ENCODE assay signal across 8 cellular contexts in genomic region chr20:43187476-43188233, GRCh38. TPM values are rescaled to one million over a fixed set of nuclear protein-coding genes. Genes with fewer than 3 reads are reported as not detected.
DNase-seq lines count a peak whose midpoint lies in the region; ATAC-seq, FAIRE-seq and TF ChIP-seq lines count a peak whose summit lies in the region.

No MANE protein-coding gene starts in this region.

- TF ChIP-seq POLR2A in GM12892 (IDR thresholded peaks at IDR 0.05; ENCODE audit: low read depth, low read length): no peak

- no peak overlapping the region for H3K4me3 Mint-ChIP-seq in chondrocyte (ENCODE audit: unreplicated experiment)

- no peaks in the 10 kb centered on the region for H3K36me3 ChIP-seq in kidney epithelial cell (ENCODE audit: control insufficient read depth, insufficient read depth, low read length)

- no peak for ATAC-seq in HG02798 (IDR thresholded peaks at IDR 0.05; ENCODE audit: poor library complexity, unreplicated experiment)

- peaks cover 32% of the 10 kb centered on the region for H3K27me3 ChIP-seq in kidney epithelial cell (ENCODE audit: control insufficient read depth, insufficient read depth, low read length)

- H3K27ac Mint-ChIP-seq in chondrocyte (ENCODE audit: unreplicated experiment): no peak overlapping the region

- no peaks in the 10 kb centered on the region for H3K36me3 Mint-ChIP-seq in chondrocyte (ENCODE audit: low read depth)

- H3K27me3 Mint-ChIP-seq in chondrocyte (ENCODE audit: low read depth): peaks cover 61% of the 10 kb centered on the region

- H3K4me3 ChIP-seq in kidney epithelial cell (ENCODE audit: low read depth, low read length): no peak overlapping the region

- in situ Hi-C loops in ACHN (cut with HindIII; ENCODE audit: low pct_ligation_motif_present, low pct_unique_long_range_greater_than_20kb, low sequenced_read_pairs): no loop called here

- TF ChIP-seq CTCF in chondrocyte (IDR thresholded peaks at IDR 0.05): peak; percentile 97
- peak; percentile 94 for TF ChIP-seq CTCF in kidney epithelial cell (IDR thresholded peaks at IDR 0.05; ENCODE audit: insufficient read depth, low read length, poor library complexity, severe bottlenecking)

- peak; percentile 58 for DNase-seq in ACHN
- peak; percentile 62 for DNase-seq in GM12892 (ENCODE audit: insufficient read length)
- peak; percentile 45 for DNase-seq in NCI-H2029 (lab: John Stamatoyannopoulos, UW)
- peak; percentile 13 for DNase-seq in activated CD4-positive, CD25-positive, alpha-beta regulatory T cell treated with anti-CD3 and anti-CD28 coated beads, Interleukin-2, amount 50 U/mL, for 16 hours (ENCODE audit: low read depth, low spot score)
- no peak for DNase-seq in chondrocyte (ENCODE audit: low spot score)
- DNase-seq in kidney epithelial cell (ENCODE audit: low read depth): peak; percentile 9
- DNase-seq in stimulated activated CD4-positive, alpha-beta T cell treated with anti-CD3 and anti-CD28 coated beads, Interleukin-2, amount 100 ng/mL, for 4 hours (ENCODE audit: low read depth): peak; percentile 19

- H3K9me3 Mint-ChIP-seq in chondrocyte (ENCODE audit: low read depth): no peaks in the 10 kb centered on the region

- H3K4me1 Mint-ChIP-seq in chondrocyte (ENCODE audit: low read depth): peaks cover 10% of the 10 kb centered on the region

- FAIRE-seq in GM12892 (lab: Jason Lieb, UNC): peak; percentile 78

RNA-seq across cellular contexts. Expression of gene PTPRT, which starts 2.1 kb away (rescaled TPM):
- polyA plus RNA-seq in GM12892 (2012; ENCODE audit: missing spikeins): 0.04 TPM
- not detected in 3 replicates for total RNA-seq in chondrocyte
- 0.25 TPM in 1 of 2 replicates, not detected in the other for total RNA-seq in kidney epithelial cell
